ENCODE assay signal across 1 cellular context in genomic region chr2:233058717-233059546, GRCh38.
TF ChIP-seq lines count a peak whose summit lies in the region.

No MANE protein-coding gene starts in this region.

TF ChIP-seq in IMR-90, 13 proteins besides CTCF, POLR2A, EP300 and RAD21:
- TF ChIP-seq RFX5 (IDR thresholded peaks at IDR 0.05; ENCODE audit: low read depth, low read length) (no peak), MAZ (IDR thresholded peaks at IDR 0.05; ENCODE audit: borderline replicate concordance, low read depth, low read length) (no peak), BHLHE40 (IDR thresholded peaks at IDR 0.05; ENCODE audit: low read depth, low read length) (no peak), RCOR1 (IDR thresholded peaks at IDR 0.05; ENCODE audit: insufficient replicate concordance, low read length) (no peak), MXI1 (IDR thresholded peaks at IDR 0.05; ENCODE audit: borderline replicate concordance, low read depth, low read length) (no peak), CEBPB (IDR thresholded peaks at IDR 0.05; ENCODE audit: low read depth, low read length) (no peak), CHD1 (IDR thresholded peaks at IDR 0.05; ENCODE audit: low read depth, low read length) (no peak), NFE2L2 (IDR thresholded peaks at IDR 0.05; ENCODE audit: low read depth, low read length) (no peak)
